In genomic region chr11:124068711-124069110, GRCh38 we compare ENCODE assay signal across 30 cellular contexts. TPM values are rescaled to one million over a fixed set of nuclear protein-coding genes. Genes with fewer than 3 reads are reported as not detected.
"Had no signal": no experiment of that assay in that cellular context is flagged by ENCODE, and none has a peak within 500 bp of the region (broad histone marks: within the 10 kb centered on the region; RNA-seq: fewer than 3 reads in every experiment).

No MANE protein-coding gene starts in this region.

- H3K4me3 Mint-ChIP-seq: nephron progenitor cell had no signal

- H3K4me1 ChIP-seq: psoas muscle had no signal

- H3K9me3 ChIP-seq: esophagus squamous epithelium, left lung, ovary, psoas muscle, sigmoid colon, spleen, stomach, tibial artery had no signal

- H3K4me3 ChIP-seq: ovary, psoas muscle, tibial artery had no signal

- FAIRE-seq: endometrium, islet of Langerhans, urothelium cell line had no signal

- H3K36me3 ChIP-seq: esophagus squamous epithelium, heart right ventricle, left lung, ovary, sigmoid colon, spleen, stomach, tibial artery had no signal

- H3K36me3 Mint-ChIP-seq: naive thymus-derived CD8-positive, alpha-beta T cell; stimulated activated naive B cell treated with anti-CD40 and anti-IgM and Interleukin-4, amounts not matched to agents 10 μg/mL and 1 μg/mL and 100 μg/mL, for 72 hours; type B pancreatic cell had no signal

- H3K27ac Mint-ChIP-seq: naive thymus-derived CD8-positive, alpha-beta T cell; nephron progenitor cell; stimulated activated naive B cell treated with anti-CD40 and anti-IgM and Interleukin-4, amounts not matched to agents 10 μg/mL and 1 μg/mL and 100 μg/mL, for 72 hours; type B pancreatic cell had no signal

- H3K9me3 Mint-ChIP-seq: nephron progenitor cell, type B pancreatic cell had no signal

- DNase-seq: effector memory CD4-positive, alpha-beta T cell; esophagus squamous epithelium; ovary; sigmoid colon; stomach; tibial artery had no signal

- H3K27me3 ChIP-seq: ovary had no signal

- H3K27ac ChIP-seq: coronary artery, esophagus squamous epithelium, heart right ventricle, left lung, ovary, psoas muscle, sigmoid colon, spleen, stomach, tibial artery had no signal

RNA-seq across cellular contexts. Expression of gene OR10G7, which starts 27.6 kb away (rescaled TPM):
- total RNA-seq: dermis blood vessel endothelial cell; esophagus squamous epithelium; heart right ventricle; kidney epithelial cell; left cardiac atrium; left lung; lower leg skin; lung microvascular endothelial cell; mesenteric fat pad; myocyte; naive thymus-derived CD8-positive, alpha-beta T cell; ovary; psoas muscle; renal cortical epithelial cell; right cardiac atrium; sigmoid colon; skeletal muscle tissue; spleen; stomach; subcutaneous adipose tissue; temporal lobe had no signal
- polyA plus RNA-seq: heart right ventricle; naive thymus-derived CD8-positive, alpha-beta T cell; ovary; psoas muscle; right cardiac atrium; sigmoid colon; spleen; stomach had no signal

RNA-seq across cellular contexts. Expression of gene OR10G8, which starts 42.1 kb away (rescaled TPM):
- total RNA-seq: dermis blood vessel endothelial cell; esophagus squamous epithelium; heart right ventricle; kidney epithelial cell; left cardiac atrium; left lung; lower leg skin; lung microvascular endothelial cell; mesenteric fat pad; myocyte; naive thymus-derived CD8-positive, alpha-beta T cell; ovary; psoas muscle; renal cortical epithelial cell; right cardiac atrium; sigmoid colon; skeletal muscle tissue; spleen; stomach; subcutaneous adipose tissue; temporal lobe had no signal
- polyA plus RNA-seq: heart right ventricle; naive thymus-derived CD8-positive, alpha-beta T cell; ovary; psoas muscle; right cardiac atrium; sigmoid colon; spleen; stomach had no signal

RNA-seq across cellular contexts. Expression of gene OR10G9, which starts 45.9 kb away (rescaled TPM):
- total RNA-seq: dermis blood vessel endothelial cell; esophagus squamous epithelium; heart right ventricle; kidney epithelial cell; left cardiac atrium; left lung; lower leg skin; lung microvascular endothelial cell; mesenteric fat pad; myocyte; naive thymus-derived CD8-positive, alpha-beta T cell; ovary; psoas muscle; renal cortical epithelial cell; right cardiac atrium; sigmoid colon; skeletal muscle tissue; spleen; subcutaneous adipose tissue; temporal lobe had no signal
- polyA plus RNA-seq: heart right ventricle; naive thymus-derived CD8-positive, alpha-beta T cell; ovary; psoas muscle; right cardiac atrium; sigmoid colon; spleen; stomach had no signal

RNA-seq across cellular contexts. Expression of gene OR10G4, which starts 55.9 kb away (rescaled TPM):
- total RNA-seq: dermis blood vessel endothelial cell; esophagus squamous epithelium; heart right ventricle; kidney epithelial cell; left cardiac atrium; left lung; lower leg skin; lung microvascular endothelial cell; mesenteric fat pad; myocyte; naive thymus-derived CD8-positive, alpha-beta T cell; psoas muscle; renal cortical epithelial cell; right cardiac atrium; skeletal muscle tissue; spleen; subcutaneous adipose tissue; temporal lobe had no signal
- polyA plus RNA-seq: heart right ventricle; naive thymus-derived CD8-positive, alpha-beta T cell; ovary; psoas muscle; right cardiac atrium; spleen; stomach had no signal
